Comparison of ENCODE assay signal across 15 cellular contexts in the genomic region with DNA sequence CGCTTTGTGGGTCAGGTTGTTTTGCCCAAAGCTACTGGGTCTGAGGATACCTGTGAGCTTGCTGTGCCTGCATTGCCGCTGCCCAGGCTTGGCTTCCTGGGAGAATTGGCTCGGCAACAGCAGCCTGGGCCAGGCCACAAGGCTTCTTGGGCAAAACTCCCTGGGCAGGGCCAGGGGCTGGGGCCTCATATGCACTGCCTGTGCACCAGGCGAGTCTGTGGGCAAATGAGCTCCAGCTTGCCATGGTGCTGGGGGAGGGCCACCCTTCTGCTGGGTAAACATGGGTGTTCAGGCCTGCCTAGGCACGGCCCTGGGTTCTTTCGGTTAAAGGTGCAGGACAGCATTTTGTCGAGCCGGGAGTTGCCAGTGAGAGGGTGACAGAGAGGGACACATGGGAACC. TPM values are rescaled to one million over a fixed set of nuclear protein-coding genes. Genes with fewer than 3 reads are reported as not detected.
DNase-seq lines count a peak whose midpoint lies in the region; ATAC-seq and TF ChIP-seq lines count a peak whose summit lies in the region.
"Had no signal": no experiment of that assay in that cellular context is flagged by ENCODE, and none has a peak within 500 bp of the region (broad histone marks: within the 10 kb centered on the region; RNA-seq: fewer than 3 reads in every experiment).

No MANE protein-coding gene starts in this region.

- POLR2A ChIA-PET in RWPE1 (lab: Yijun Ruan, JAX; ENCODE audit: low non-redundant PET) (no interaction called here), PC-3 (lab: Charles Lee; ENCODE audit: unreplicated experiment) (interaction anchor here (0.7 kb wide), 1 partner anchor 123 kb away, joined by 5 read pairs; no protein-coding TSS in a partner anchor)

- no peaks in the 10 kb centered on the region for H3K27me3 ChIP-seq in BLaER1
- no peaks in the 10 kb centered on the region for H3K27me3 ChIP-seq in rectal smooth muscle tissue (ENCODE audit: control insufficient read depth, insufficient read depth, low read length)
- no peaks in the 10 kb centered on the region for H3K27me3 ChIP-seq in PC-3 (ENCODE audit: low read length)

- H3K36me3 ChIP-seq in BLaER1 (peaks cover 19% of the 10 kb centered on the region; the same call in 1 of the 2 replicates), rectal smooth muscle tissue (ENCODE audit: control insufficient read depth, insufficient read depth, low read length) (no peaks in the 10 kb centered on the region), PC-3 (ENCODE audit: low read depth, low read length) (no peaks in the 10 kb centered on the region)
- H3K36me3 ChIP-seq: HAP-1 had no signal

- peaks cover 100% of the 10 kb centered on the region for H3K4me1 ChIP-seq in BLaER1
- peaks cover 30% of the 10 kb centered on the region for H3K4me1 ChIP-seq in rectal smooth muscle tissue (ENCODE audit: control insufficient read depth, insufficient read depth, low read length)
- peaks cover 10% of the 10 kb centered on the region; the same call in 1 of the 2 replicates for H3K4me1 ChIP-seq in PC-3 (ENCODE audit: insufficient read depth, low read length)

- no peaks in the 10 kb centered on the region for H3K9me2 ChIP-seq in PC-3 (replicated peaks; ENCODE audit: low read length)

- H3K9ac ChIP-seq in BLaER1 (peak overlapping the region; percentile 21; the same call in 1 of the 2 replicates), rectal smooth muscle tissue (ENCODE audit: low read length) (no peak overlapping the region), PC-3 (ENCODE audit: low read length) (no peak overlapping the region)

- no peaks in the 10 kb centered on the region for H3F3A ChIP-seq in PC-3 (ENCODE audit: low read length, unreplicated experiment)

- intact Hi-C loops in left ventricle myocardium superior (cut with micrococcal nuclease) (no loop called here), PC-3 (cut with micrococcal nuclease) (no loop called here)

- DNase-seq in RWPE1 (ENCODE audit: low spot score) (peak; percentile 72), left ventricle myocardium superior (peak; percentile 50), NCI-H1436 treated with DMSO at 0.1 percent for 48 hours (lab: John Stamatoyannopoulos, UW) (no peak), NCI-H187 treated with DMSO at 0.1 percent for 48 hours (lab: John Stamatoyannopoulos, UW) (no peak), PC-3 (no peak)
- DNase-seq: activated CD4-positive, CD25-positive, alpha-beta regulatory T cell; central memory CD4-positive, alpha-beta T cell; glutamatergic neuron; MM.1S; OCI-M1; stimulated activated naive CD4-positive, alpha-beta T cell treated with Interleukin-2 at 50 U/mL for 16 hours had no signal

- H3K4me3 ChIP-seq in BLaER1 (no peak overlapping the region), rectal smooth muscle tissue (ENCODE audit: low read length) (peak overlapping the region; percentile 10), PC-3 (ENCODE audit: low read length) (no peak overlapping the region)
- H3K4me3 ChIP-seq: HAP-1 had no signal

- no TSS peak for BruUV-seq in PC-3 (replicated peaks; lab: Mats Ljungman, UMichigan)

- CTCF ChIA-PET in RWPE1 (lab: Yijun Ruan, JAX), result interaction anchor here (0.5 to 1.3 kb wide), 3 partner anchors 14 to 489 kb away, joined by 3 to 9 read pairs (median 5); no protein-coding TSS in a partner anchor
- CTCF ChIA-PET in PC-3 (lab: Charles Lee), result no interaction called here

- TF ChIP-seq CTCF in RWPE1 (conservative IDR thresholded peaks at IDR 0.05; ENCODE audit: low read depth), result no peak
- no peak for TF ChIP-seq CTCF in PC-3 (conservative IDR thresholded peaks at IDR 0.05; ENCODE audit: low read depth, low read length)

- no peak overlapping the region for H2AFZ ChIP-seq in PC-3 (ENCODE audit: low read length)

- no peak for ATAC-seq in left ventricle myocardium superior
- ATAC-seq in GM19023 (IDR thresholded peaks at IDR 0.05; ENCODE audit: unreplicated experiment), result no peak
- no peak for ATAC-seq in PC-3

- H3K27ac ChIP-seq in BLaER1 (peak overlapping the region; percentile 58; the same call in 1 of the 2 replicates), RWPE1 (peak overlapping the region; percentile 95), rectal smooth muscle tissue (ENCODE audit: low read depth, low read length) (peak overlapping the region; percentile 24), PC-3 (ENCODE audit: low read length) (no peak overlapping the region)

- peaks cover 96% of the 10 kb centered on the region for H3K79me2 ChIP-seq in PC-3 (ENCODE audit: low read length)

- H3K4me2 ChIP-seq in BLaER1 (peak overlapping the region; percentile 99), PC-3 (ENCODE audit: low read length) (no peak overlapping the region)

- H3K9me3 ChIP-seq in BLaER1, result no peaks in the 10 kb centered on the region
- H3K9me3 ChIP-seq in PC-3 (ENCODE audit: low read length), result no peaks in the 10 kb centered on the region
- H3K9me3 ChIP-seq: HAP-1 had no signal

- H4K20me1 ChIP-seq in BLaER1 (peaks cover 100% of the 10 kb centered on the region), PC-3 (ENCODE audit: low read length) (peaks cover 79% of the 10 kb centered on the region)

RNA-seq across cellular contexts. Expression of a gene that starts 19.4 kb away (rescaled TPM):
- total RNA-seq in left ventricle myocardium superior (49.5 TPM), PC-3 (2014; rRNA removed) (55.4 and 84.2 TPM in 2 replicates)

Comparison
In these comparisons a context has a peak if more than half of its experiments do, and no peak if none do; other contexts are left out.
1. DNase-seq: peak in RWPE1 (single experiment) and left ventricle myocardium superior (single experiment); none in NCI-H1436 treated with DMSO at 0.1 percent for 48 hours (single experiment), NCI-H187 treated with DMSO at 0.1 percent for 48 hours (single experiment) and PC-3 (single experiment).